8 cellular contexts compared by ENCODE assay signal in the genomic region with DNA sequence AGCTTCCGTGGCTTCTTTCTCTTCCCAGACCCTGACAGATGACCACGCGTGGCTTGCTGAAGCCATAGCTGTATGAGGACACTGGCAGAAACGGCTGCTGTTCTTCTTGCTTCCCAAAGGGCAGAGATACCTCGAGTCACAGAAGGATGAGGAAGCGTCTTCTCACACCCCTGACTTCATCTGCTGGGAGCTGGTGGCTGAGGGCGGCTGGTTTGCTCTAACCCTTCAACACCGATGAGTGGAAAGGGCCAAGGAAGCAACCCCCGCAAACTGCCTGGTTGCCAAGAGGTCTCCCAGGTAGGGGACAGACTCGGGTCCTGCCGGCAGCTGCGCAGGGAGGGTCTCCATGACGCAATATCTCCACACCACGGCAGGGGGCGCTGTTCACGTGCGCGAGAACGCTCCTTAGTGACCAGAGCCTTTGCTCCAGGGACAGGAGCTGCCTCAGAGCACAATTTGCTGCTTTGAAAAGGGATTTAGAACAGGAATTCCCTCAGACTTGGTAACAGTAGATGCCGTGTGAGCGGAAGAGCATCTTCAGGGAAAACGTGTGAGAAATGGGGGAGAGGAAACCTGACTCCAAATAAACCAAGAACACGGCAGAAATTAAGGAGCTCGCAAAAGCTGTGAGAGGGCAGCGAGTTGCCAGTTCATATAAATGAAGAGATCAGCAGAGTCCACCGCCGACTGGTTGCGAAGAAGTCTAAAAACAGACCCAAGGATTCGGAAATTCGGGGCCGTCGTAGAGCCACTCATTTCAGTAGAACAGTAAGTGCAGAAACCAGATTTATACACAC.
DNase-seq lines count a peak whose midpoint lies in the region; ATAC-seq and TF ChIP-seq lines count a peak whose summit lies in the region.

No MANE protein-coding gene starts in this region.

- H3K9me3 ChIP-seq in MG63: 0 out of 2 replicates have a peak, but pooled peaks cover 2% of the 10 kb centered on the region
- H3K9me3 ChIP-seq in upper lobe of right lung: no peaks in the 10 kb centered on the region

- H3K4me1 Mint-ChIP-seq in activated naive CD8-positive, alpha-beta T cell treated with anti-CD3 and anti-CD28 coated beads for 36 hours: peaks cover 8% of the 10 kb centered on the region

- H3K36me3 ChIP-seq in MG63: no peaks in the 10 kb centered on the region
- H3K36me3 ChIP-seq in upper lobe of right lung: no peaks in the 10 kb centered on the region

- no peak overlapping the region for H3K27ac Mint-ChIP-seq in activated naive CD8-positive, alpha-beta T cell treated with anti-CD3 and anti-CD28 coated beads for 36 hours

- TF ChIP-seq CTCF in AG10803 (conservative IDR thresholded peaks at IDR 0.05; ENCODE audit: low read length) (peak; percentile 78), upper lobe of right lung (IDR thresholded peaks at IDR 0.05) (peak; percentile 95)

- intact Hi-C loops in Right ventricle myocardium superior (cut with DNase I): loop anchor here (2.0 to 5.0 kb wide), 2 partner anchors 461 to 697 kb away; a partner anchor contains a TSS
- intact Hi-C loops in posterior vena cava (cut with DNase I): no loop called here
- intact Hi-C loops in upper lobe of right lung (cut with DNase I): no loop called here

- peak; percentile 70 for ATAC-seq in GM19035 (IDR thresholded peaks at IDR 0.05; ENCODE audit: unreplicated experiment)
- peak; percentile 98 for ATAC-seq in SK-N-SH treated with all-trans-retinoic acid at 6 μM for 48 hours
- ATAC-seq in Right ventricle myocardium superior (ENCODE audit: poor library complexity): peak; percentile 95
- peak; percentile 93 for ATAC-seq in upper lobe of right lung

- peaks cover 4% of the 10 kb centered on the region for H3K9me3 Mint-ChIP-seq in activated naive CD8-positive, alpha-beta T cell treated with anti-CD3 and anti-CD28 coated beads for 36 hours

- no peak overlapping the region for H3K27ac ChIP-seq in upper lobe of right lung

- no peak overlapping the region for H3K4me3 Mint-ChIP-seq in activated naive CD8-positive, alpha-beta T cell treated with anti-CD3 and anti-CD28 coated beads for 36 hours

- no peak overlapping the region for H3K4me3 ChIP-seq in AG10803 (ENCODE audit: low read length)
- H3K4me3 ChIP-seq in MG63: no peak overlapping the region
- no peak overlapping the region for H3K4me3 ChIP-seq in upper lobe of right lung

- peaks cover 6% of the 10 kb centered on the region for H3K4me1 ChIP-seq in upper lobe of right lung

- DNase-seq in AG10803 (ENCODE audit: low read depth): peak; percentile 37
- DNase-seq in MG63: peak; percentile 47
- peak; percentile 69 for DNase-seq in activated naive CD8-positive, alpha-beta T cell treated with anti-CD3 and anti-CD28 coated beads for 36 hours
- peak; percentile 83 for DNase-seq in Right ventricle myocardium superior
- peak; percentile 93 for DNase-seq in posterior vena cava (ENCODE audit: low spot score)
- peak; percentile 84 for DNase-seq in upper lobe of right lung

- no peaks in the 10 kb centered on the region for H3K36me3 Mint-ChIP-seq in activated naive CD8-positive, alpha-beta T cell treated with anti-CD3 and anti-CD28 coated beads for 36 hours

- H3K27me3 Mint-ChIP-seq in activated naive CD8-positive, alpha-beta T cell treated with anti-CD3 and anti-CD28 coated beads for 36 hours: peaks cover 63% of the 10 kb centered on the region

- H3K27me3 ChIP-seq in MG63 (peaks cover 10% of the 10 kb centered on the region), upper lobe of right lung (peaks cover 4% of the 10 kb centered on the region)

TF ChIP-seq in SK-N-SH treated with all-trans-retinoic acid at 6 μM for 48 hours, 23 proteins besides CTCF, POLR2A, EP300 and RAD21:
- TF ChIP-seq ZC3H10 (CRISPR knock-in tag; IDR thresholded peaks at IDR 0.05) (no peak), ISL1 (CRISPR knock-in tag; IDR thresholded peaks at IDR 0.05) (no peak), TCF4 (CRISPR knock-in tag; IDR thresholded peaks at IDR 0.05; ENCODE audit: borderline replicate concordance) (no peak), ARNTL (CRISPR knock-in tag; IDR thresholded peaks at IDR 0.05; ENCODE audit: borderline replicate concordance, low read depth) (no peak), OSR1 (CRISPR knock-in tag; IDR thresholded peaks at IDR 0.05) (no peak), ZFP3 (CRISPR knock-in tag; IDR thresholded peaks at IDR 0.05) (no peak)
- TF ChIP-seq, protein P1, sequence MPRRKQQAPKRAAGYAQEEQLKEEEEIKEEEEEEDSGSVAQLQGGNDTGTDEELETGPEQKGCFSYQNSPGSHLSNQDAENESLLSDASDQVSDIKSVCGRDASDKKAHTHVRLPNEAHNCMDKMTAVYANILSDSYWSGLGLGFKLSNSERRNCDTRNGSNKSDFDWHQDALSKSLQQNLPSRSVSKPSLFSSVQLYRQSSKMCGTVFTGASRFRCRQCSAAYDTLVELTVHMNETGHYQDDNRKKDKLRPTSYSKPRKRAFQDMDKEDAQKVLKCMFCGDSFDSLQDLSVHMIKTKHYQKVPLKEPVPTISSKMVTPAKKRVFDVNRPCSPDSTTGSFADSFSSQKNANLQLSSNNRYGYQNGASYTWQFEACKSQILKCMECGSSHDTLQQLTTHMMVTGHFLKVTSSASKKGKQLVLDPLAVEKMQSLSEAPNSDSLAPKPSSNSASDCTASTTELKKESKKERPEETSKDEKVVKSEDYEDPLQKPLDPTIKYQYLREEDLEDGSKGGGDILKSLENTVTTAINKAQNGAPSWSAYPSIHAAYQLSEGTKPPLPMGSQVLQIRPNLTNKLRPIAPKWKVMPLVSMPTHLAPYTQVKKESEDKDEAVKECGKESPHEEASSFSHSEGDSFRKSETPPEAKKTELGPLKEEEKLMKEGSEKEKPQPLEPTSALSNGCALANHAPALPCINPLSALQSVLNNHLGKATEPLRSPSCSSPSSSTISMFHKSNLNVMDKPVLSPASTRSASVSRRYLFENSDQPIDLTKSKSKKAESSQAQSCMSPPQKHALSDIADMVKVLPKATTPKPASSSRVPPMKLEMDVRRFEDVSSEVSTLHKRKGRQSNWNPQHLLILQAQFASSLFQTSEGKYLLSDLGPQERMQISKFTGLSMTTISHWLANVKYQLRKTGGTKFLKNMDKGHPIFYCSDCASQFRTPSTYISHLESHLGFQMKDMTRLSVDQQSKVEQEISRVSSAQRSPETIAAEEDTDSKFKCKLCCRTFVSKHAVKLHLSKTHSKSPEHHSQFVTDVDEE (CRISPR knock-in tag; IDR thresholded peaks at IDR 0.05): no peak
- TF ChIP-seq, protein P2, sequence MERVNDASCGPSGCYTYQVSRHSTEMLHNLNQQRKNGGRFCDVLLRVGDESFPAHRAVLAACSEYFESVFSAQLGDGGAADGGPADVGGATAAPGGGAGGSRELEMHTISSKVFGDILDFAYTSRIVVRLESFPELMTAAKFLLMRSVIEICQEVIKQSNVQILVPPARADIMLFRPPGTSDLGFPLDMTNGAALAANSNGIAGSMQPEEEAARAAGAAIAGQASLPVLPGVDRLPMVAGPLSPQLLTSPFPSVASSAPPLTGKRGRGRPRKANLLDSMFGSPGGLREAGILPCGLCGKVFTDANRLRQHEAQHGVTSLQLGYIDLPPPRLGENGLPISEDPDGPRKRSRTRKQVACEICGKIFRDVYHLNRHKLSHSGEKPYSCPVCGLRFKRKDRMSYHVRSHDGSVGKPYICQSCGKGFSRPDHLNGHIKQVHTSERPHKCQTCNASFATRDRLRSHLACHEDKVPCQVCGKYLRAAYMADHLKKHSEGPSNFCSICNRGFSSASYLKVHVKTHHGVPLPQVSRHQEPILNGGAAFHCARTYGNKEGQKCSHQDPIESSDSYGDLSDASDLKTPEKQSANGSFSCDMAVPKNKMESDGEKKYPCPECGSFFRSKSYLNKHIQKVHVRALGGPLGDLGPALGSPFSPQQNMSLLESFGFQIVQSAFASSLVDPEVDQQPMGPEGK (CRISPR knock-in tag; IDR thresholded peaks at IDR 0.05; ENCODE audit: borderline replicate concordance): no peak

Comparison
In these comparisons a context has a peak if more than half of its experiments do, and no peak if none do; other contexts are left out.
1. DNase-seq: peak in every context shown above with its lines; median percentile 93 in posterior vena cava; 84 in upper lobe of right lung; 83 in Right ventricle myocardium superior; 69 in activated naive CD8-positive, alpha-beta T cell treated with anti-CD3 and anti-CD28 coated beads for 36 hours; 47 in MG63; 37 in AG10803.